In the genomic region with DNA sequence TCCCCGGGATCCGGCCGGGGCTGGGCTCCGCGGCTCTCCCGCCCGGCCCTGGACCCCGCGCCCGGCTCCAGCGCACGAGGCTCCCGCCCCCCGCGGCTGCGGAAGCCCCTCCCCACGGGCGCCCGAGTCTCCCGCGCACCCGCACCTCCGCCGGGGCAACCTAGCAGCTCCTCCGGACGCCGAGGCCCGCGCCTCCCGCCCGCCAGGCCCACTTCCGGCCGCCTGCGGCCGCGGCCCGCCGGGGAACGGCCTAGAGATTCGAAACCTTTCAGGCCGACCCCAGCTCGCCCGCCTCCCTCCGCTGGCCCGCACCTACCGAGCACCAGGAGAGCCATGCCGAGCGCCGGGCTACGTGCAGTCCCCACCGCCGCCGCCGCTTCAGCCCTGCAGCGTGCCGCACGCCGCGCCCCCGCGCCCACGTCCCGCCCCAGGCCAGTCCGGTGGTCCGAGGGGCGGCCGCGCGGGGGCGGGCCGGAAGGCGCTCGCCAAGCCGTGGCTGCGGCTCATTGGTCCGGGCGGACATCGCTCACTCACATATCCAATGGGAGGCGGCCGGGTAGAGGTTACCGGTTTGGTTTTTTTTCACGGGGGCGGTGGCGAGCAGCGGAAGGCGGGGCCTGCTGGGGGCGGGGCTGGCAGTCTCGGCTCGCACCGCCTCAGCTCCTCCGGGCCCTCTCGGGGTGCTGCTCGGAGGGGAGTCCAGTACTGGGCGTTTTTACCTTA, we compare ENCODE assay signal across 1 cellular context.
TF ChIP-seq lines count a peak whose summit lies in the region.

A gene with protein sequence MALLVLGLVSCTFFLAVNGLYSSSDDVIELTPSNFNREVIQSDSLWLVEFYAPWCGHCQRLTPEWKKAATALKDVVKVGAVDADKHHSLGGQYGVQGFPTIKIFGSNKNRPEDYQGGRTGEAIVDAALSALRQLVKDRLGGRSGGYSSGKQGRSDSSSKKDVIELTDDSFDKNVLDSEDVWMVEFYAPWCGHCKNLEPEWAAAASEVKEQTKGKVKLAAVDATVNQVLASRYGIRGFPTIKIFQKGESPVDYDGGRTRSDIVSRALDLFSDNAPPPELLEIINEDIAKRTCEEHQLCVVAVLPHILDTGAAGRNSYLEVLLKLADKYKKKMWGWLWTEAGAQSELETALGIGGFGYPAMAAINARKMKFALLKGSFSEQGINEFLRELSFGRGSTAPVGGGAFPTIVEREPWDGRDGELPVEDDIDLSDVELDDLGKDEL (minus strand): TSS at position 424 of the 723 bp plus-strand sequence. CDS start 89 bp downstream, at position 335.

TF ChIP-seq in HepG2, 621 proteins besides CTCF, POLR2A, EP300 and RAD21 (continued from another document and continues in another):
- TF ChIP-seq NFKBIZ (CRISPR knock-in tag; IDR thresholded peaks at IDR 0.05): no peak
- no peak for TF ChIP-seq ARID3A (IDR thresholded peaks at IDR 0.05; ENCODE audit: low read depth, low read length)
- TF ChIP-seq FOXP1 (IDR thresholded peaks at IDR 0.05): no peak
- TF ChIP-seq FOXP1 (CRISPR knock-in tag; IDR thresholded peaks at IDR 0.05): no peak
- 0 out of 2 replicates have a peak, but pooled peaks have one; percentile 39 for TF ChIP-seq SNAI1 (CRISPR knock-in tag; IDR thresholded peaks at IDR 0.05; ENCODE audit: borderline replicate concordance)
- TF ChIP-seq HNRNPLL (IDR thresholded peaks at IDR 0.05; ENCODE audit: low read depth, low read length, poor library complexity, severe bottlenecking): no peak
- no peak for TF ChIP-seq NONO (IDR thresholded peaks at IDR 0.05)
- peak; percentile 56 for TF ChIP-seq NONO (CRISPR knock-in tag; conservative IDR thresholded peaks at IDR 0.05)
- no peak for TF ChIP-seq ZNF234 (CRISPR knock-in tag; conservative IDR thresholded peaks at IDR 0.05)
- no peak for TF ChIP-seq MAFF (IDR thresholded peaks at IDR 0.05; ENCODE audit: low read depth, low read length)
- TF ChIP-seq GATAD1 (CRISPR knock-in tag; IDR thresholded peaks at IDR 0.05): no peak; the same call in none of the 2 replicates
- TF ChIP-seq KAT7 (CRISPR knock-in tag; IDR thresholded peaks at IDR 0.05; ENCODE audit: borderline replicate concordance): peak; percentile 87; the same call in 1 of the 2 replicates
- no peak for TF ChIP-seq ZBTB1 (CRISPR knock-in tag; IDR thresholded peaks at IDR 0.05; ENCODE audit: borderline replicate concordance)
- no peak for TF ChIP-seq RARG (CRISPR knock-in tag; IDR thresholded peaks at IDR 0.05; ENCODE audit: low read depth)
- no peak for TF ChIP-seq THAP8 (CRISPR knock-in tag; IDR thresholded peaks at IDR 0.05; ENCODE audit: borderline replicate concordance)
- TF ChIP-seq PRDM4 (CRISPR knock-in tag; IDR thresholded peaks at IDR 0.05; ENCODE audit: borderline replicate concordance): no peak
- no peak for TF ChIP-seq ATAD3A (CRISPR knock-in tag; IDR thresholded peaks at IDR 0.05)
- TF ChIP-seq, protein P1, sequence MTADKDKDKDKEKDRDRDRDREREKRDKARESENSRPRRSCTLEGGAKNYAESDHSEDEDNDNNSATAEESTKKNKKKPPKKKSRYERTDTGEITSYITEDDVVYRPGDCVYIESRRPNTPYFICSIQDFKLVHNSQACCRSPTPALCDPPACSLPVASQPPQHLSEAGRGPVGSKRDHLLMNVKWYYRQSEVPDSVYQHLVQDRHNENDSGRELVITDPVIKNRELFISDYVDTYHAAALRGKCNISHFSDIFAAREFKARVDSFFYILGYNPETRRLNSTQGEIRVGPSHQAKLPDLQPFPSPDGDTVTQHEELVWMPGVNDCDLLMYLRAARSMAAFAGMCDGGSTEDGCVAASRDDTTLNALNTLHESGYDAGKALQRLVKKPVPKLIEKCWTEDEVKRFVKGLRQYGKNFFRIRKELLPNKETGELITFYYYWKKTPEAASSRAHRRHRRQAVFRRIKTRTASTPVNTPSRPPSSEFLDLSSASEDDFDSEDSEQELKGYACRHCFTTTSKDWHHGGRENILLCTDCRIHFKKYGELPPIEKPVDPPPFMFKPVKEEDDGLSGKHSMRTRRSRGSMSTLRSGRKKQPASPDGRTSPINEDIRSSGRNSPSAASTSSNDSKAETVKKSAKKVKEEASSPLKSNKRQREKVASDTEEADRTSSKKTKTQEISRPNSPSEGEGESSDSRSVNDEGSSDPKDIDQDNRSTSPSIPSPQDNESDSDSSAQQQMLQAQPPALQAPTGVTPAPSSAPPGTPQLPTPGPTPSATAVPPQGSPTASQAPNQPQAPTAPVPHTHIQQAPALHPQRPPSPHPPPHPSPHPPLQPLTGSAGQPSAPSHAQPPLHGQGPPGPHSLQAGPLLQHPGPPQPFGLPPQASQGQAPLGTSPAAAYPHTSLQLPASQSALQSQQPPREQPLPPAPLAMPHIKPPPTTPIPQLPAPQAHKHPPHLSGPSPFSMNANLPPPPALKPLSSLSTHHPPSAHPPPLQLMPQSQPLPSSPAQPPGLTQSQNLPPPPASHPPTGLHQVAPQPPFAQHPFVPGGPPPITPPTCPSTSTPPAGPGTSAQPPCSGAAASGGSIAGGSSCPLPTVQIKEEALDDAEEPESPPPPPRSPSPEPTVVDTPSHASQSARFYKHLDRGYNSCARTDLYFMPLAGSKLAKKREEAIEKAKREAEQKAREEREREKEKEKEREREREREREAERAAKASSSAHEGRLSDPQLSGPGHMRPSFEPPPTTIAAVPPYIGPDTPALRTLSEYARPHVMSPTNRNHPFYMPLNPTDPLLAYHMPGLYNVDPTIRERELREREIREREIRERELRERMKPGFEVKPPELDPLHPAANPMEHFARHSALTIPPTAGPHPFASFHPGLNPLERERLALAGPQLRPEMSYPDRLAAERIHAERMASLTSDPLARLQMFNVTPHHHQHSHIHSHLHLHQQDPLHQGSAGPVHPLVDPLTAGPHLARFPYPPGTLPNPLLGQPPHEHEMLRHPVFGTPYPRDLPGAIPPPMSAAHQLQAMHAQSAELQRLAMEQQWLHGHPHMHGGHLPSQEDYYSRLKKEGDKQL (CRISPR knock-in tag; IDR thresholded peaks at IDR 0.05; ENCODE audit: low read depth): no peak
- peak; percentile 35; the same call in 1 of the 2 replicates for TF ChIP-seq KDM2A (CRISPR knock-in tag; IDR thresholded peaks at IDR 0.05; ENCODE audit: borderline replicate concordance, low read depth)
- peak; percentile 37; the same call in 1 of the 2 replicates for TF ChIP-seq PHF20 (CRISPR knock-in tag; IDR thresholded peaks at IDR 0.05)
- TF ChIP-seq LBX2 (CRISPR knock-in tag; IDR thresholded peaks at IDR 0.05; ENCODE audit: borderline replicate concordance): 0 out of 2 replicates have a peak, but pooled peaks have one; percentile 57
- TF ChIP-seq FOSL1 (CRISPR knock-in tag; IDR thresholded peaks at IDR 0.05; ENCODE audit: borderline replicate concordance): no peak
- TF ChIP-seq ZNF691 (CRISPR knock-in tag; IDR thresholded peaks at IDR 0.05; ENCODE audit: borderline replicate concordance, low read depth): no peak
- no peak for TF ChIP-seq ZNF224 (CRISPR knock-in tag; IDR thresholded peaks at IDR 0.05)
- no peak for TF ChIP-seq ZNF549 (CRISPR knock-in tag; IDR thresholded peaks at IDR 0.05)
- no peak for TF ChIP-seq DMTF1 (CRISPR knock-in tag; IDR thresholded peaks at IDR 0.05)
- TF ChIP-seq ZMAT3 (CRISPR knock-in tag; conservative IDR thresholded peaks at IDR 0.05): peak; percentile 82; the same call in 1 of the 2 replicates
- no peak for TF ChIP-seq NFAT5 (CRISPR knock-in tag; IDR thresholded peaks at IDR 0.05)
- peak; percentile 99 for TF ChIP-seq ZFY (CRISPR knock-in tag; IDR thresholded peaks at IDR 0.05)
- TF ChIP-seq ZNF180 (CRISPR knock-in tag; IDR thresholded peaks at IDR 0.05; ENCODE audit: borderline replicate concordance, low read depth): no peak
- TF ChIP-seq NR2C2 (CRISPR knock-in tag; IDR thresholded peaks at IDR 0.05; ENCODE audit: borderline replicate concordance): peak; percentile 89
- TF ChIP-seq SUZ12 (IDR thresholded peaks at IDR 0.05; ENCODE audit: low read depth, low read length): no peak
- TF ChIP-seq ZSCAN20 (CRISPR knock-in tag; IDR thresholded peaks at IDR 0.05; ENCODE audit: borderline replicate concordance): peak; percentile 25; the same call in 1 of the 2 replicates
